ENCODE assay signal across 8 cellular contexts in the genomic region with DNA sequence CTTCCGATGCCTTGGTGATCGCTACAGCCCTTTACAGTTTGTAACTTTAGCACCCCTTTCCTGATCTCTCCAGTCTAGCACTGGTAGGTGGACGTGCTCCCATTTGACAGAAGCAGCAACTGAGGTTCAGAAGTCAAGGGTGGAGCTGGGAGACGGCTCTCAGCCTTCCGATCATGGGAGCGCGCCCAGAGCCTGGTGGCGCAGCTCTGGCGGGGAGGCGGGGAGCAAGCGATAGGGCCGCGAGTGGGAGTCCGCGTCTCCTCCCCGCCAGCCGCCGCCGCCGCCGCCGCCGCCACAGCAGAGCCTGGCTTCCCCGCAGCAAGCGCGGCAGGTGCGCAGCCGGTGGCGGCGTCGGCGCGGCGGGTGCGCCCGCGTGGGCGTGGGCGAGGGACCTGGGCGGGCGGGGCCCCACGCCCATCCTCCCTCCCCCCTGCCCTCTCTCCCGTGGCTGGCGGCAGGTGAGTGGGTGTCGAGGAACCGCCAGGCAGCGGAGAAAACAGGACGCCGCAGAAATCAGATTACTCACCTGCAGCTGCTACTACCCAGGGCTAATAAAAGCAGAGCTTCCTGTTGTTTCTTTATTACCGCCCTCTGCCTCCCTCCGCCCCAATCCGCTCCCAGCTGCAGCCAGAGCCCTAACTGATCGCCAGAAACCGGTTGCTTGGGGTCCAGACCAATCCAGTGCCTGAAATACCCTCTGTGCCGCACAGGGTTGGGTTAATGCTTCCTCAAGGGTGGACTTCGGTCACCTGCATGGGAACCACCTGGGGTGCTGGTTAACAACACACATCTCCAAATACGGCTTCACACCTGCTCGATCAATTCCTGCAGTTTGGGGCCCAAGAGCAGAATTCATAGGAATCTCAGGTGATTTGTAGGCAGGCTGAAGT.
DNase-seq lines count a peak whose midpoint lies in the region; ATAC-seq and TF ChIP-seq lines count a peak whose summit lies in the region.

No MANE protein-coding gene starts in this region.

- peak overlapping the region; percentile 70 for H2AFZ ChIP-seq in OCI-LY3 (ENCODE audit: low read depth, low read length)

- no peaks in the 10 kb centered on the region for H3K36me3 ChIP-seq in OCI-LY3 (replicated peaks; ENCODE audit: low read depth, low read length)

- no peak for TF ChIP-seq CTCF in OCI-LY3 (IDR thresholded peaks at IDR 0.05; ENCODE audit: low read depth, low read length)

- peak overlapping the region; percentile 45 for H3K9ac ChIP-seq in OCI-LY3 (ENCODE audit: low read length)

- H4K20me1 ChIP-seq in OCI-LY3 (ENCODE audit: insufficient read depth, low read length): no peaks in the 10 kb centered on the region

- DNase-seq in activated gamma-delta T cell (lab: John Stamatoyannopoulos, UW) (peak; percentile 54), hippocampal formation (lab: John Stamatoyannopoulos, UW) (no peak), C1 segment of cervical spinal cord (lab: John Stamatoyannopoulos, UW) (no peak)
- DNase-seq in stimulated activated CD4-positive, alpha-beta T cell treated with anti-CD3 and anti-CD28 coated beads, Interleukin-1b, Interleukin-23, amount 100 ng/mL, for 4 hours (ENCODE audit: low read depth in 2 of 2): peak; percentile 64 to 82

- ATAC-seq in GM18511 (IDR thresholded peaks at IDR 0.05; ENCODE audit: unreplicated experiment) (peak; percentile 76), HG03354 (IDR thresholded peaks at IDR 0.05; ENCODE audit: poor library complexity, severe bottlenecking, unreplicated experiment) (peak; percentile 71)

- H3K9me3 ChIP-seq in OCI-LY3 (ENCODE audit: insufficient read depth, low read length): no peaks in the 10 kb centered on the region

- peaks cover 25% of the 10 kb centered on the region for H3K27me3 ChIP-seq in OCI-LY3 (ENCODE audit: low read depth, low read length)

- peaks cover 16% of the 10 kb centered on the region for H3K4me1 ChIP-seq in OCI-LY3 (ENCODE audit: low read length)

- no peaks in the 10 kb centered on the region for H3K79me2 ChIP-seq in OCI-LY3 (ENCODE audit: low read length)

- peak overlapping the region; percentile 79 for H3K4me3 ChIP-seq in OCI-LY3 (ENCODE audit: low read length)
- H3K4me3 ChIP-seq in iPS-11a (ENCODE audit: low read depth, low read length): peak overlapping the region; percentile 36

- H3K27ac ChIP-seq in OCI-LY3 (ENCODE audit: low read length): no peak overlapping the region

- H3K4me2 ChIP-seq in OCI-LY3 (ENCODE audit: low read length): peak overlapping the region; percentile 98

Comparison
In these comparisons a context has a peak if more than half of its experiments do, and no peak if none do; other contexts are left out.
1. DNase-seq: peak in activated gamma-delta T cell (single experiment) and stimulated activated CD4-positive, alpha-beta T cell treated with anti-CD3 and anti-CD28 coated beads, Interleukin-1b, Interleukin-23, amount 100 ng/mL, for 4 hours (2 of 2); none in hippocampal formation (0 of 2) and C1 segment of cervical spinal cord (0 of 14).